Comparison of ENCODE assay signal across 12 cellular contexts in the genomic region with DNA sequence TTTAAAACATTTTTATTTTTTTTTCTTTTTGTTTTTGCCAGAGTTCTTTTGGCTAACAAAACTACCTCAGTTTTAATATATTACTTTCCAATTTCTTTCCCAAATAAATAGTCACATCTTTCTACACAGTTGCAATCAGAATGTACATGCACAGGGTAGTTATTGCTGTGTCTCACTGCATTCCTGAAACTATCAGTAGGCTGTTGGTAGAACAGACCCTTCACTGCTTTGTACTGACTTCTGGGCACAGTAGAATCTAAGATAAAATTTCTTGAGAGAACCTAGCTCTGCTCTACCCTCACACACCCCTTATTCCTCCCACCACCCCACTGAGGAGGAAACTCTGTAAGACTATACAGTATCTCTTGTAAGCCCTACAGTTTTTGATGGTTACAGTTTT.
"Had no signal": no experiment of that assay in that cellular context is flagged by ENCODE, and none has a peak within 500 bp of the region (broad histone marks: within the 10 kb centered on the region; RNA-seq: fewer than 3 reads in every experiment).

No MANE protein-coding gene starts in this region.

- H3K4me3 Mint-ChIP-seq: activated B cell treated with CpG ODN at 0.5 μM for 24 hours; activated naive CD8-positive, alpha-beta T cell treated with anti-CD3 and anti-CD28 coated beads for 36 hours; stimulated activated memory B cell treated with anti-CD40 and anti-IgM and Interleukin-4, amounts not matched to agents 10 μg/mL and 1 μg/mL and 100 μg/mL, for 72 hours had no signal

- H3K9ac ChIP-seq: parathyroid adenoma had no signal

- H3K27ac ChIP-seq: parathyroid adenoma had no signal

- H3K4me1 Mint-ChIP-seq: activated B cell treated with CpG ODN at 0.5 μM for 24 hours; activated naive CD8-positive, alpha-beta T cell treated with anti-CD3 and anti-CD28 coated beads for 36 hours; stimulated activated memory B cell treated with anti-CD40 and anti-IgM and Interleukin-4, amounts not matched to agents 10 μg/mL and 1 μg/mL and 100 μg/mL, for 72 hours had no signal

- H3K4me1 ChIP-seq: parathyroid adenoma had no signal

- H3K27ac Mint-ChIP-seq: activated B cell treated with CpG ODN at 0.5 μM for 24 hours; activated naive CD8-positive, alpha-beta T cell treated with anti-CD3 and anti-CD28 coated beads for 36 hours; stimulated activated memory B cell treated with anti-CD40 and anti-IgM and Interleukin-4, amounts not matched to agents 10 μg/mL and 1 μg/mL and 100 μg/mL, for 72 hours had no signal

- H2AFZ ChIP-seq: parathyroid adenoma had no signal

- H3K27me3 Mint-ChIP-seq: activated B cell treated with CpG ODN at 0.5 μM for 24 hours; activated naive CD8-positive, alpha-beta T cell treated with anti-CD3 and anti-CD28 coated beads for 36 hours; stimulated activated memory B cell treated with anti-CD40 and anti-IgM and Interleukin-4, amounts not matched to agents 10 μg/mL and 1 μg/mL and 100 μg/mL, for 72 hours had no signal

- ATAC-seq: esophagus mucosa; stimulated activated memory B cell treated with anti-CD40 and anti-IgM and Interleukin-4, amounts not matched to agents 10 μg/mL and 1 μg/mL and 100 μg/mL, for 72 hours had no signal

- H3K36me3 Mint-ChIP-seq: stimulated activated memory B cell treated with anti-CD40 and anti-IgM and Interleukin-4, amounts not matched to agents 10 μg/mL and 1 μg/mL and 100 μg/mL, for 72 hours had no signal

- H3K9me3 Mint-ChIP-seq: activated B cell treated with CpG ODN at 0.5 μM for 24 hours; activated naive CD8-positive, alpha-beta T cell treated with anti-CD3 and anti-CD28 coated beads for 36 hours; stimulated activated memory B cell treated with anti-CD40 and anti-IgM and Interleukin-4, amounts not matched to agents 10 μg/mL and 1 μg/mL and 100 μg/mL, for 72 hours had no signal

- DNase-seq: activated B cell treated with CpG ODN at 0.5 μM for 24 hours; activated CD4-positive, alpha-beta T cell treated with anti-CD3 and anti-CD28 coated beads for 48 hours; activated CD8-positive, alpha-beta memory T cell treated with anti-CD3 and anti-CD28 coated beads, Interleukin-2, amount 50 U/mL, for 48 hours; activated gamma-delta T cell treated with Interleukin-2 at 50 U/mL for 16 hours; activated naive CD8-positive, alpha-beta T cell treated with anti-CD3 and anti-CD28 coated beads for 36 hours; foreskin fibroblast; kidney glomerular epithelial cell; stimulated activated CD4-positive, alpha-beta T cell treated with anti-CD3 and anti-CD28 coated beads, Interleukin-2, amount 100 ng/mL, for 48 hours; T-helper 2 cell had no signal
